In the genomic region with DNA sequence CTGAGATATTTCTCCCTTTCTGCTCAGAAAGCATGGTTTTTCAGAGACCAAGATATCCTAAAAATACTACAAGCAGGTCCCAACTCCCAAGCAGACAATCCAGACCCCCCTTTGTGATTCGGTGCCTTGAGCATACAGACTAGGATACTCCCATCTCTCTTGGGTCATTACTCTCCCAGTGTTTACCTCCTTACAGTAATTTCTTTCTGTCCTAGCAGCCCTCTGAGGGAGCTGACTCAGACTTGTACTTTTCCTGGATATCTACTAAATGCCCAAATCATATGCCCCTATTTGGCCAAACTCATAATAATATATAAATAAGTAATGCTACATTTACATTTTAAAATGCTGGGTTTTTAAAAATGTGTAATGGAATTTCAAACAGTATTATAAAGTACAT, we compare ENCODE assay signal across 1 cellular context.
TF ChIP-seq lines count a peak whose summit lies in the region.

No MANE protein-coding gene starts in this region.

TF ChIP-seq in HepG2, 621 proteins besides CTCF, POLR2A, EP300 and RAD21:
- TF ChIP-seq FOSL1 (CRISPR knock-in tag; IDR thresholded peaks at IDR 0.05; ENCODE audit: borderline replicate concordance) (no peak), ZNF251 (CRISPR knock-in tag; IDR thresholded peaks at IDR 0.05) (no peak), ZNF10 (CRISPR knock-in tag; IDR thresholded peaks at IDR 0.05; ENCODE audit: borderline replicate concordance, low read depth) (no peak), TOE1 (CRISPR knock-in tag; IDR thresholded peaks at IDR 0.05) (no peak), ASH2L (IDR thresholded peaks at IDR 0.05; ENCODE audit: insufficient read length, low read depth, low read length) (no peak), GATAD2A (CRISPR knock-in tag; IDR thresholded peaks at IDR 0.05) (no peak), ZFP41 (CRISPR knock-in tag; IDR thresholded peaks at IDR 0.05; ENCODE audit: borderline replicate concordance) (no peak)
- TF ChIP-seq, protein P1, sequence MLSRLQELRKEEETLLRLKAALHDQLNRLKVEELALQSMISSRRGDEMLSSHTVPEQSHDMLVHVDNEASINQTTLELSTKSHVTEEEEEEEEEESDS (CRISPR knock-in tag; IDR thresholded peaks at IDR 0.05; ENCODE audit: borderline replicate concordance): no peak
- TF ChIP-seq, protein P2, sequence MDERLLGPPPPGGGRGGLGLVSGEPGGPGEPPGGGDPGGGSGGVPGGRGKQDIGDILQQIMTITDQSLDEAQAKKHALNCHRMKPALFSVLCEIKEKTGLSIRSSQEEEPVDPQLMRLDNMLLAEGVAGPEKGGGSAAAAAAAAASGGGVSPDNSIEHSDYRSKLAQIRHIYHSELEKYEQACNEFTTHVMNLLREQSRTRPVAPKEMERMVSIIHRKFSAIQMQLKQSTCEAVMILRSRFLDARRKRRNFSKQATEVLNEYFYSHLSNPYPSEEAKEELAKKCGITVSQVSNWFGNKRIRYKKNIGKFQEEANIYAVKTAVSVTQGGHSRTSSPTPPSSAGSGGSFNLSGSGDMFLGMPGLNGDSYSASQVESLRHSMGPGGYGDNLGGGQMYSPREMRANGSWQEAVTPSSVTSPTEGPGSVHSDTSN (CRISPR knock-in tag; IDR thresholded peaks at IDR 0.05): no peak
- TF ChIP-seq, protein P3, sequence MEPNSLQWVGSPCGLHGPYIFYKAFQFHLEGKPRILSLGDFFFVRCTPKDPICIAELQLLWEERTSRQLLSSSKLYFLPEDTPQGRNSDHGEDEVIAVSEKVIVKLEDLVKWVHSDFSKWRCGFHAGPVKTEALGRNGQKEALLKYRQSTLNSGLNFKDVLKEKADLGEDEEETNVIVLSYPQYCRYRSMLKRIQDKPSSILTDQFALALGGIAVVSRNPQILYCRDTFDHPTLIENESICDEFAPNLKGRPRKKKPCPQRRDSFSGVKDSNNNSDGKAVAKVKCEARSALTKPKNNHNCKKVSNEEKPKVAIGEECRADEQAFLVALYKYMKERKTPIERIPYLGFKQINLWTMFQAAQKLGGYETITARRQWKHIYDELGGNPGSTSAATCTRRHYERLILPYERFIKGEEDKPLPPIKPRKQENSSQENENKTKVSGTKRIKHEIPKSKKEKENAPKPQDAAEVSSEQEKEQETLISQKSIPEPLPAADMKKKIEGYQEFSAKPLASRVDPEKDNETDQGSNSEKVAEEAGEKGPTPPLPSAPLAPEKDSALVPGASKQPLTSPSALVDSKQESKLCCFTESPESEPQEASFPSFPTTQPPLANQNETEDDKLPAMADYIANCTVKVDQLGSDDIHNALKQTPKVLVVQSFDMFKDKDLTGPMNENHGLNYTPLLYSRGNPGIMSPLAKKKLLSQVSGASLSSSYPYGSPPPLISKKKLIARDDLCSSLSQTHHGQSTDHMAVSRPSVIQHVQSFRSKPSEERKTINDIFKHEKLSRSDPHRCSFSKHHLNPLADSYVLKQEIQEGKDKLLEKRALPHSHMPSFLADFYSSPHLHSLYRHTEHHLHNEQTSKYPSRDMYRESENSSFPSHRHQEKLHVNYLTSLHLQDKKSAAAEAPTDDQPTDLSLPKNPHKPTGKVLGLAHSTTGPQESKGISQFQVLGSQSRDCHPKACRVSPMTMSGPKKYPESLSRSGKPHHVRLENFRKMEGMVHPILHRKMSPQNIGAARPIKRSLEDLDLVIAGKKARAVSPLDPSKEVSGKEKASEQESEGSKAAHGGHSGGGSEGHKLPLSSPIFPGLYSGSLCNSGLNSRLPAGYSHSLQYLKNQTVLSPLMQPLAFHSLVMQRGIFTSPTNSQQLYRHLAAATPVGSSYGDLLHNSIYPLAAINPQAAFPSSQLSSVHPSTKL (CRISPR knock-in tag; IDR thresholded peaks at IDR 0.05): no peak
- TF ChIP-seq, protein P4, sequence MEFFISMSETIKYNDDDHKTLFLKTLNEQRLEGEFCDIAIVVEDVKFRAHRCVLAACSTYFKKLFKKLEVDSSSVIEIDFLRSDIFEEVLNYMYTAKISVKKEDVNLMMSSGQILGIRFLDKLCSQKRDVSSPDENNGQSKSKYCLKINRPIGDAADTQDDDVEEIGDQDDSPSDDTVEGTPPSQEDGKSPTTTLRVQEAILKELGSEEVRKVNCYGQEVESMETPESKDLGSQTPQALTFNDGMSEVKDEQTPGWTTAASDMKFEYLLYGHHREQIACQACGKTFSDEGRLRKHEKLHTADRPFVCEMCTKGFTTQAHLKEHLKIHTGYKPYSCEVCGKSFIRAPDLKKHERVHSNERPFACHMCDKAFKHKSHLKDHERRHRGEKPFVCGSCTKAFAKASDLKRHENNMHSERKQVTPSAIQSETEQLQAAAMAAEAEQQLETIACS (CRISPR knock-in tag; IDR thresholded peaks at IDR 0.05): no peak
